21 cellular contexts compared by ENCODE assay signal in genomic region chr6:18247002-18247401, GRCh38. TPM values are rescaled to one million over a fixed set of nuclear protein-coding genes. Genes with fewer than 3 reads are reported as not detected.
A peak's percentile ranks its signal among the peaks of the same experiment; 100 is the strongest.
DNase-seq lines count a peak whose midpoint lies in the region; ATAC-seq, FAIRE-seq and TF ChIP-seq lines count a peak whose summit lies in the region.
"Had no signal": no experiment of that assay in that cellular context is flagged by ENCODE, and none has a peak within 500 bp of the region (broad histone marks: within the 10 kb centered on the region; RNA-seq: fewer than 3 reads in every experiment).

No MANE protein-coding gene starts in this region.

- H3K9me3 Mint-ChIP-seq in CD4-positive, alpha-beta memory T cell: peaks cover 0 to 4% (median 0%) of the 10 kb centered on the region in 8 donors
- H3K9me3 Mint-ChIP-seq: IgD-negative memory B cell had no signal

- H3K27me3 Mint-ChIP-seq in CD4-positive, alpha-beta memory T cell: no peaks in the 10 kb centered on the region
- H3K27me3 Mint-ChIP-seq: CD8-positive, alpha-beta memory T cell; IgD-negative memory B cell had no signal

- H2AFZ ChIP-seq in KMS-11 (ENCODE audit: low read depth) (no peak overlapping the region), K562 (ENCODE audit: low read depth, low read length) (no peak overlapping the region)

- H3K9ac ChIP-seq in KMS-11: no peak overlapping the region
- no peak overlapping the region for H3K9ac ChIP-seq in K562 (ENCODE audit: insufficient read depth in 1 of 2, low read depth in 2 of 2, low read length in 2 of 2)
- H3K9ac ChIP-seq: BLaER1, SK-N-SH had no signal

- TF ChIP-seq CTCF in KMS-11 (conservative IDR thresholded peaks at IDR 0.05; ENCODE audit: low read depth, low read length): no peak
- no peak for TF ChIP-seq CTCF in K562 (IDR thresholded peaks at IDR 0.05 in 2 of 3, conservative IDR thresholded peaks at IDR 0.05 in 1 of 3; ENCODE audit: insufficient read depth in 2 of 3, low read depth in 1 of 3, low read length in 3 of 3)
- no peak for TF ChIP-seq CTCF in mucosa of descending colon (IDR thresholded peaks at IDR 0.05)

- no peak overlapping the region for H3K4me3 Mint-ChIP-seq in CD4-positive, alpha-beta memory T cell
- H3K4me3 Mint-ChIP-seq: CD8-positive, alpha-beta memory T cell; IgD-negative memory B cell had no signal

- POLR2A ChIA-PET in CD4-positive, alpha-beta memory T cell (lab: Charles Lee; ENCODE audit: partially characterized antibody): no interaction called here
- POLR2A ChIA-PET in K562 (lab: Yijun Ruan, JAX): interaction anchor here (0.6 to 1.8 kb wide), 3 partner anchors 10 to 14 kb away, joined by 3 to 7 read pairs (median 4); no protein-coding TSS in a partner anchor

- H4K20me1 ChIP-seq in KMS-11 (ENCODE audit: insufficient read depth) (no peaks in the 10 kb centered on the region), K562 (replicated peaks; ENCODE audit: control insufficient read depth, insufficient read depth, low read length) (no peaks in the 10 kb centered on the region)

- H3K79me2 ChIP-seq in KMS-11 (ENCODE audit: insufficient read depth, low read depth) (peaks cover 6% of the 10 kb centered on the region; the same call in 1 of the 2 replicates), K562 (ENCODE audit: control insufficient read depth, insufficient read depth, low read length) (peaks cover 85% of the 10 kb centered on the region)

- H3K4me3 ChIP-seq in CD4-positive, alpha-beta memory T cell (ENCODE audit: low read length in 2 of 2): no peak overlapping the region
- H3K4me3 ChIP-seq in KMS-11 (IDR thresholded peaks at IDR 0.05; ENCODE audit: insufficient read depth, low read depth, low read length) (no peak overlapping the region), K562 (no peak overlapping the region), mucosa of descending colon (no peak overlapping the region)
- H3K4me3 ChIP-seq: A549, BLaER1 had no signal

- ATAC-seq in K562: no peak
- peak; percentile 39 for ATAC-seq in mucosa of descending colon
- no peak for ATAC-seq in HG02759 (IDR thresholded peaks at IDR 0.05; ENCODE audit: unreplicated experiment)
- no peak for ATAC-seq in HG03520 (IDR thresholded peaks at IDR 0.05; ENCODE audit: unreplicated experiment)
- ATAC-seq: A549 had no signal

- H3K27me3 ChIP-seq in CD4-positive, alpha-beta memory T cell (ENCODE audit: insufficient read depth, low read length): no peaks in the 10 kb centered on the region
- H3K27me3 ChIP-seq in KMS-11 (ENCODE audit: insufficient read depth, low read depth) (no peaks in the 10 kb centered on the region), K562 (ENCODE audit: control insufficient read depth in 2 of 2, insufficient read depth in 2 of 2, low read length in 2 of 2) (no peaks in the 10 kb centered on the region)
- H3K27me3 ChIP-seq: BLaER1 had no signal

- peaks cover 75 to 82% of the 10 kb centered on the region in 2 donors for H3K36me3 Mint-ChIP-seq in CD4-positive, alpha-beta memory T cell

- no peak for TF ChIP-seq RAD21 in K562 (CRISPR knock-in tag; conservative IDR thresholded peaks at IDR 0.05 in 1 of 2, IDR thresholded peaks at IDR 0.05 in 1 of 2)

- intact Hi-C loops in CD4-positive, alpha-beta memory T cell (cut with micrococcal nuclease): no loop called here
- intact Hi-C loops in K562 (cut with micrococcal nuclease): no loop called here
- intact Hi-C loops in mucosa of descending colon (cut with DNase I, micrococcal nuclease): no loop called here

- H3K4me2 ChIP-seq in KMS-11 (0 out of 2 replicates have a peak overlapping the region, but pooled peaks have one; percentile 20), K562 (ENCODE audit: insufficient read depth, low read length) (no peak overlapping the region)
- H3K4me2 ChIP-seq: A549, BLaER1, SK-N-SH had no signal

- in situ Hi-C loops in K562 (cut with MboI): no loop called here

- H3K36me3 ChIP-seq in CD4-positive, alpha-beta memory T cell (ENCODE audit: insufficient read depth, low read length): peaks cover 25% of the 10 kb centered on the region
- H3K36me3 ChIP-seq in KMS-11 (ENCODE audit: insufficient read depth): peaks cover 15% of the 10 kb centered on the region; the same call in 1 of the 2 replicates
- H3K36me3 ChIP-seq in K562 (ENCODE audit: control insufficient read depth, insufficient read depth, low read length): peaks cover 99% of the 10 kb centered on the region
- no peaks in the 10 kb centered on the region for H3K36me3 ChIP-seq in mucosa of descending colon (ENCODE audit: low read depth)

- CTCF ChIA-PET in CD4-positive, alpha-beta memory T cell (lab: Charles Lee; ENCODE audit: partially characterized antibody): interaction anchor here (1.2 kb wide), 1 partner anchor 15 kb away, joined by 3 read pairs; no protein-coding TSS in a partner anchor
- CTCF ChIA-PET in K562 (lab: Yijun Ruan, JAX; ENCODE audit: low intra/inter-chr PET ratio): no interaction called here

- no peaks in the 10 kb centered on the region for H3K9me1 ChIP-seq in K562 (ENCODE audit: control insufficient read depth, insufficient read depth, low read length)

- no peak for TF ChIP-seq POLR2A in K562 (conservative IDR thresholded peaks at IDR 0.05)

- H3K27ac ChIP-seq in CD4-positive, alpha-beta memory T cell (ENCODE audit: low read depth, low read length): no peak overlapping the region
- H3K27ac ChIP-seq in KMS-11 (no peak overlapping the region), K562 (ENCODE audit: extremely low read depth, low read depth, low read length) (no peak overlapping the region)
- H3K27ac ChIP-seq: A549, BLaER1, HL-60 had no signal

- no peak for DNase-seq in CD4-positive, alpha-beta memory T cell
- DNase-seq in K562 (ENCODE audit: extremely low read depth in 1 of 4, low spot score in 3 of 4) (no peak), mucosa of descending colon (no peak), NCI-H2029 treated with DMSO at 0.1 percent for 48 hours (lab: John Stamatoyannopoulos, UW) (no peak)
- DNase-seq: CD8-positive, alpha-beta memory T cell; NCI-H1105 treated with DMSO at 0.1 percent for 48 hours; NCI-H1694; NCI-H748 treated with DMSO at 0.1 percent for 48 hours; NK-92 treated with Interleukin-12 subunit alpha and Interleukin-12 subunit beta, amount 100 ng/mL, for 24 hours; SHP77; SK-N-SH had no signal

- TF ChIP-seq EP300 in K562 (IDR thresholded peaks at IDR 0.05; ENCODE audit: low read length): no peak

- peaks cover 31 to 62% (median 49%) of the 10 kb centered on the region in 4 donors for H3K4me1 Mint-ChIP-seq in CD4-positive, alpha-beta memory T cell

- H3K4me1 ChIP-seq in CD4-positive, alpha-beta memory T cell (ENCODE audit: insufficient read depth, low read length): peaks cover 23% of the 10 kb centered on the region
- H3K4me1 ChIP-seq in KMS-11 (ENCODE audit: low read depth, poor library complexity, severe bottlenecking) (peaks cover 65% of the 10 kb centered on the region), K562 (replicated peaks in 1 of 2; ENCODE audit: control insufficient read depth in 2 of 2, insufficient read depth in 2 of 2, low read length in 2 of 2) (peaks cover 0 to 14% of the 10 kb centered on the region in 2 experiments; a peak in 1 of 5 replicates), mucosa of descending colon (ENCODE audit: low read depth) (no peaks in the 10 kb centered on the region)
- H3K4me1 ChIP-seq: BLaER1 had no signal

- H3K27ac Mint-ChIP-seq in CD4-positive, alpha-beta memory T cell: peak overlapping the region in 4 of 7 donors; percentile 3 to 62 (median 18)
- H3K27ac Mint-ChIP-seq: IgD-negative memory B cell had no signal

- no peak for FAIRE-seq in K562 (lab: Jason Lieb, UNC)
- FAIRE-seq: A549, D721Med, GM12892, GM18507 had no signal

- BruUV-seq in K562 (replicated peaks; lab: Mats Ljungman, UMichigan): TSS peak; percentile 2

- H3K9me3 ChIP-seq in CD4-positive, alpha-beta memory T cell (ENCODE audit: control insufficient read depth in 1 of 2, low read length in 2 of 2): no peaks in the 10 kb centered on the region
- H3K9me3 ChIP-seq in K562 (replicated peaks; ENCODE audit: control insufficient read depth, insufficient read depth, low read depth, low read length): no peaks in the 10 kb centered on the region
- no peaks in the 10 kb centered on the region for H3K9me3 ChIP-seq in mucosa of descending colon
- H3K9me3 ChIP-seq: A549, BLaER1, SK-N-SH had no signal

TF ChIP-seq in K562, 482 proteins besides CTCF, POLR2A, EP300 and RAD21:
- TF ChIP-seq MAFG (tag; conservative IDR thresholded peaks at IDR 0.05) (peak; percentile 24; the same call in 1 of the 2 replicates), POLR2H (tag; IDR thresholded peaks at IDR 0.05; ENCODE audit: low read depth) (0 out of 2 replicates have a peak, but pooled peaks have one; percentile 8), ZNF316 (IDR thresholded peaks at IDR 0.05) (peak; percentile 73), C11orf30 (IDR thresholded peaks at IDR 0.05; ENCODE audit: low read depth) (peak; percentile 66), ZNF24 (IDR thresholded peaks at IDR 0.05) (no peak)

RNA-seq across cellular contexts. Expression of gene DEK, which starts 17.3 kb away (rescaled TPM):
- total RNA-seq in CD4-positive, alpha-beta memory T cell: 100 to 1,000 TPM; 128 to 131 TPM
- polyA plus RNA-seq in CD4-positive, alpha-beta memory T cell: 10 to 100 TPM; 56.4 to 91.4 TPM
- total RNA-seq in K562 (2011; cell fraction: chromatin; rRNA removed; ENCODE audit: low replicate concordance): 21.2 and 110 TPM in 2 replicates
- total RNA-seq in K562 (2011; cell fraction: nucleolus; rRNA removed): 20.5 and 22.8 TPM in 2 replicates
- total RNA-seq in K562 (2011; cell fraction: nucleoplasm; rRNA removed): 31.5 and 48.7 TPM in 2 replicates
- total RNA-seq in K562 (2014; rRNA removed): 284 and 338 TPM in 2 replicates
- 239 and 276 TPM in 2 replicates for total RNA-seq in K562 (2014; rRNA removed; fragmentation: Illumina TruSeq; extraction: Trizol)
- total RNA-seq in K562 (2015; rRNA removed; fragmentation: Illumina TruSeq; extraction: Trizol): 293 and 306 TPM in 2 replicates
- total RNA-seq in K562 (2021): 171 and 181 TPM in 2 replicates
- 104 and 155 TPM in 2 replicates for polyA plus RNA-seq in K562 (2011; rRNA removed)
- 17.2 and 34.6 TPM in 2 replicates for polyA plus RNA-seq in K562 (2011; cell fraction: cytosol; rRNA removed)
- polyA plus RNA-seq in K562 (2011; cell fraction: nucleus; rRNA removed): 25.4 and 30.2 TPM in 2 replicates
- 131 and 141 TPM in 2 replicates for polyA plus RNA-seq in K562 (2012)
- 205 and 279 TPM in 2 replicates for polyA plus RNA-seq in K562 (2014; fragmentation: Illumina TruSeq; extraction: Trizol)
- 10 to 100 TPM; 82.3 to 87.3 TPM for polyA plus RNA-seq in K562 (2014; fragmentation: Nextera tagmentation; extraction: Ambion mirVana)
- 160 and 184 TPM in 2 replicates for polyA plus RNA-seq in K562 (2014; rRNA removed)
- 72.9 and 76.0 TPM in 2 replicates for polyA minus RNA-seq in K562 (2011; rRNA and poly(A)+ RNA removed)
- polyA minus RNA-seq in K562 (2011; cell fraction: cytosol; rRNA and poly(A)+ RNA removed): 70.9 and 74.1 TPM in 2 replicates
- polyA minus RNA-seq in K562 (2011; cell fraction: nucleus; rRNA and poly(A)+ RNA removed): 34.7 and 48.3 TPM in 2 replicates
- total RNA-seq in mucosa of descending colon: 100 to 1,000 TPM in 1 of 3 donors, 10 to 100 TPM in 2; 75.6 to 123 (median 85.0) TPM
